In genomic region chrX:46912673-46913491, GRCh38 we compare ENCODE assay signal across 8 cellular contexts. TPM values are rescaled to one million over a fixed set of nuclear protein-coding genes. Genes with fewer than 3 reads are reported as not detected.
A peak's percentile ranks its signal among the peaks of the same experiment; 100 is the strongest.
DNase-seq lines count a peak whose midpoint lies in the region; ATAC-seq and TF ChIP-seq lines count a peak whose summit lies in the region.

No MANE protein-coding gene starts in this region.

- H3K79me2 ChIP-seq in hepatocyte, result peaks cover 43% of the 10 kb centered on the region

- H3K27me3 ChIP-seq in Peyer's patch, result no peaks in the 10 kb centered on the region
- H3K27me3 ChIP-seq in adrenal gland, result no peaks in the 10 kb centered on the region
- no peaks in the 10 kb centered on the region for H3K27me3 ChIP-seq in hepatocyte

- DNase-seq in DMS53 (lab: John Stamatoyannopoulos, UW), result peak; percentile 71
- DNase-seq in DMS53 treated with DMSO at 0.1 percent for 48 hours (lab: John Stamatoyannopoulos, UW; ENCODE audit: unreplicated experiment), result no peak
- peak; percentile 50 to 64 (median 56) for DNase-seq in Peyer's patch
- DNase-seq in adrenal gland, result peak in 6 of 7 donors; percentile 37 to 50 (median 44)
- DNase-seq in hepatocyte (ENCODE audit: low spot score), result peak; percentile 66
- DNase-seq in sciatic nerve (ENCODE audit: low spot score), result peak; percentile 59
- DNase-seq in HPDE6-E6E7 (ENCODE audit: extremely low spot score), result no peak

- H3K9me3 ChIP-seq in Peyer's patch (no peaks in the 10 kb centered on the region), adrenal gland (replicated peaks in 1 of 3) (no peaks in the 10 kb centered on the region), hepatocyte (ENCODE audit: low read depth) (no peaks in the 10 kb centered on the region)

- H4K20me1 ChIP-seq in hepatocyte (ENCODE audit: insufficient read depth, poor library complexity, severe bottlenecking), result no peaks in the 10 kb centered on the region

- intact Hi-C loops in adrenal gland (cut with DNase I), result loop anchor here (10.0 kb wide), 2 partner anchors 72 to 112 kb away; no protein-coding TSS in a partner anchor
- intact Hi-C loops in sciatic nerve (cut with DNase I), result no loop called here

- H3K4me2 ChIP-seq in hepatocyte, result peak overlapping the region; percentile 79

- H3K4me1 ChIP-seq in Peyer's patch, result no peaks in the 10 kb centered on the region
- H3K4me1 ChIP-seq in adrenal gland (replicated peaks in 1 of 2), result no peaks in the 10 kb centered on the region
- peaks cover 4% of the 10 kb centered on the region for H3K4me1 ChIP-seq in hepatocyte (ENCODE audit: insufficient read depth)

- H3K27ac ChIP-seq in Peyer's patch (peak overlapping the region; percentile 25 to 77 (median 62)), adrenal gland (peak overlapping the region in 3 of 5 donors; percentile 67 to 85 (median 73)), hepatocyte (peak overlapping the region; percentile 67)

- H3K36me3 ChIP-seq in Peyer's patch (no peaks in the 10 kb centered on the region), adrenal gland (replicated peaks in 1 of 2) (no peaks in the 10 kb centered on the region), hepatocyte (replicated peaks; ENCODE audit: insufficient read depth, low read depth) (no peaks in the 10 kb centered on the region)

- peak overlapping the region; percentile 45 for H2AFZ ChIP-seq in hepatocyte

- TF ChIP-seq POLR2A in Peyer's patch (IDR thresholded peaks at IDR 0.05) (no peak), adrenal gland (IDR thresholded peaks at IDR 0.05) (no peak)

- WGBS in adrenal gland, 4 donors, result 0 to 48% (median 14%) methylated on average over 2 to 93 of the region's 102 CpGs
- 35% methylated on average over 50 of the region's 102 CpGs for WGBS in hepatocyte (ENCODE audit: low lambda C conversion rate, missing lambda C conversion rate)

- TF ChIP-seq CTCF in Peyer's patch (IDR thresholded peaks at IDR 0.05), result peak in 5 of 6 experiments; percentile 33 to 48 (median 37)
- TF ChIP-seq CTCF in adrenal gland (IDR thresholded peaks at IDR 0.05), result peak; percentile 19 to 59 (median 50)
- peak; percentile 50 for TF ChIP-seq CTCF in hepatocyte (IDR thresholded peaks at IDR 0.05; ENCODE audit: poor library complexity)

- ATAC-seq in HG02885 (IDR thresholded peaks at IDR 0.05; ENCODE audit: poor library complexity, unreplicated experiment), result peak; percentile 60
- ATAC-seq in sciatic nerve, result peak; percentile 57

- H3K9me2 ChIP-seq in hepatocyte (replicated peaks; ENCODE audit: insufficient read depth), result no peaks in the 10 kb centered on the region

- H3K4me3 ChIP-seq in Peyer's patch (peak overlapping the region; percentile 44 to 82 (median 65)), adrenal gland (peak overlapping the region in 3 of 4 donors; percentile 46 to 66 (median 48)), hepatocyte (peak overlapping the region; percentile 87)

RNA-seq across cellular contexts. Expression of gene JADE3, which starts 0.7 kb away (rescaled TPM):
- total RNA-seq in Peyer's patch (10 to 100 TPM in 1 of 4 donors, 1 to 10 TPM in 3; 2.0 to 19.8 (median 2.6) TPM), adrenal gland (10 to 100 TPM; 16.8 to 39.5 (median 22.8) TPM), hepatocyte (17.3 and 18.6 TPM in 2 replicates), sciatic nerve (7.4 TPM)
- polyA plus RNA-seq in adrenal gland (10 to 100 TPM in 1 of 3 donors, 1 to 10 TPM in 2; 2.8 to 26.9 (median 5.9) TPM), hepatocyte (5.9 and 6.4 TPM in 2 replicates)

Comparison
In these comparisons a context has a peak if more than half of its experiments do, and no peak if none do; other contexts are left out.
1. DNase-seq: peak in DMS53 (single experiment), Peyer's patch (3 of 3), adrenal gland (6 of 7), hepatocyte (single experiment) and sciatic nerve (single experiment); none in DMS53 treated with DMSO at 0.1 percent for 48 hours (single experiment) and HPDE6-E6E7 (single experiment).
2. Peak in every context shown above with its lines, with median percentiles within 50 percentile points of each other: H3K27ac ChIP-seq, H3K4me3 ChIP-seq and CTCF ChIP-seq.